In genomic region chr1:161020573-161021167, GRCh38 we compare ENCODE assay signal across 1 cellular context.
TF ChIP-seq lines count a peak whose summit lies in the region.

TSS of gene F11R (minus strand) at chr1:161021152. CDS start at chr1:161021073, 79 bp downstream.

TF ChIP-seq in K562, 482 proteins besides CTCF, POLR2A, EP300 and RAD21 (continued from another document and continues in another):
- TF ChIP-seq, protein P1, sequence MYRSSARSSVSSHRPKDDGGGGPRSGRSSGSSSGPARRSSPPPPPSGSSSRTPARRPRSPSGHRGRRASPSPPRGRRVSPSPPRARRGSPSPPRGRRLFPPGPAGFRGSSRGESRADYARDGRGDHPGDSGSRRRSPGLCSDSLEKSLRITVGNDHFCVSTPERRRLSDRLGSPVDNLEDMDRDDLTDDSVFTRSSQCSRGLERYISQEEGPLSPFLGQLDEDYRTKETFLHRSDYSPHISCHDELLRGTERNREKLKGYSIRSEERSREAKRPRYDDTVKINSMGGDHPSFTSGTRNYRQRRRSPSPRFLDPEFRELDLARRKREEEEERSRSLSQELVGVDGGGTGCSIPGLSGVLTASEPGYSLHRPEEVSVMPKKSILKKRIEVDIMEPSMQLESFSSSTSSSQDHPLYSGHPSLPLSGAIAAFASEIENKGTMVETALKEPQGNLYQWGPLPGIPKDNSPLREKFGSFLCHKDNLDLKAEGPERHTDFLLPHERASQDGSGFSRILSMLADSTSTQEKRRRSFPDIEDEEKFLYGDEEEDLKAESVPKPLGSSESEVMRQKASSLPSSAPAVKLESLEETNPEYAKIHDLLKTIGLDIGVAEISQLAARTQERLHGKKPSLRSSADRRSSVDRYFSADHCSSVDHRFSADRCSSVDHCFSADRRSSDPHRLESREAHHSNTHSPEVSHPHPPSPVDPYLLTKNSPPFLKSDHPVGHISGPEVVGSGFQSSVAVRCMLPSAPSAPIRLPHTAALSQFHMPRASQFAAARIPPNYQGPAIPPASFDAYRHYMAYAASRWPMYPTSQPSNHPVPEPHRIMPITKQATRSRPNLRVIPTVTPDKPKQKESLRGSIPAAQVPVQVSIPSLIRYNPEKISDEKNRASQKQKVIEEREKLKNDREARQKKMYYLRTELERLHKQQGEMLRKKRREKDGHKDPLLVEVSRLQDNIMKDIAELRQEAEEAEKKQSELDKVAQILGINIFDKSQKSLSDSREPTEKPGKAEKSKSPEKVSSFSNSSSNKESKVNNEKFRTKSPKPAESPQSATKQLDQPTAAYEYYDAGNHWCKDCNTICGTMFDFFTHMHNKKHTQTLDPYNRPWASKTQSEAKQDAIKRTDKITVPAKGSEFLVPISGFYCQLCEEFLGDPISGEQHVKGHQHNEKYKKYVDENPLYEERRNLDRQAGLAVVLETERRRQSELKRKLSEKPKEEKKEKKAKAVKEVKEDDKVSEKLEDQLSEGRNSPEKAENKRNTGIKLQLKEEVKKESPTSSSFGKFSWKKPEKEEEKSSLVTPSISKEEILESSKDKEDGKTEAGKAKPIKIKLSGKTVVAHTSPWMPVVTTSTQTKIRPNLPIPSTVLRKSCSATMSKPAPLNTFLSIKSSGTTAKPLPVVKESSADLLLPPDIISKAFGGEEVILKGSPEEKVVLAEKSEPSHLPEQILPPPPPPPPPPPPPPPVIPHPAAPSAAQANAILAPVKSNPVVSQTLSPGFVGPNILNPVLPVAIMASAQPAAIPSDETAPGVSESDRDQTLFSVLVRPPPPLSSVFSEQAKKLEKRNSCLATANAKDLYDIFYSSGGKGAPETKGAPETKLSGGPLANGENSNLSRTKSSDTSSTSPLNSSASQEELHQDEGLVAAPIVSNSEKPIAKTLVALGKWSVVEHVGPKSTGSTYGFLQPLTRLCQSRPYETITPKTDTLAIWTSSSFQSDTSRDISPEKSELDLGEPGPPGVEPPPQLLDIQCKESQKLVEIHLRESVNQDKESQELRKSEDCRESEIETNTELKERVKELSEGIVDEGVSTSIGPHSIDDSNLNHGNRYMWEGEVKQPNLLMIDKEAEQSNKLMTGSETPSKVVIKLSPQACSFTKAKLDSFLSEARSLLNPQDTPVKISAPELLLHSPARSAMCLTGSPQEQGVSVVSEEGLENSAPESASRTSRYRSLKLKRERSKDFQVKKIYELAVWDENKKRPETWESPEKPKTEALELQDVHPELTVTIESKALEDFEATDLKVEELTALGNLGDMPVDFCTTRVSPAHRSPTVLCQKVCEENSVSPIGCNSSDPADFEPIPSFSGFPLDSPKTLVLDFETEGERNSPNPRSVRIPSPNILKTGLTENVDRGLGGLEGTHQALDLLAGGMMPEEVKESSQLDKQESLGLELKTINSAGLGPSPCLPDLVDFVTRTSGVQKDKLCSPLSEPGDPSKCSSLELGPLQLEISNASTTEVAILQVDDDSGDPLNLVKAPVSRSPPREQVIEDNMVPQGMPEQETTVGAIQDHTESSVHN (IDR thresholded peaks at IDR 0.05; ENCODE audit: borderline replicate concordance in 1 of 2, low read depth in 1 of 2), result peak in 1 of 2 experiments; percentile 52; a peak in 1 of 4 replicates
- TF ChIP-seq PHTF2 (CRISPR knock-in tag; IDR thresholded peaks at IDR 0.05) (no peak; the same call in 1 of the 2 replicates), GTF2A2 (tag; IDR thresholded peaks at IDR 0.05) (no peak), POLR2B (IDR thresholded peaks at IDR 0.05; ENCODE audit: low read depth, partially characterized antibody) (peak; percentile 72), E2F5 (CRISPR knock-in tag; IDR thresholded peaks at IDR 0.05) (no peak), TAF9B (IDR thresholded peaks at IDR 0.05; ENCODE audit: partially characterized antibody) (peak; percentile 93), CBX1 (IDR thresholded peaks at IDR 0.05; ENCODE audit: low read depth) (peak; percentile 64; the same call in 1 of the 2 replicates), NFRKB (IDR thresholded peaks at IDR 0.05; ENCODE audit: low read depth) (peak; percentile 38; the same call in 1 of the 2 replicates), CBX3 (IDR thresholded peaks at IDR 0.05; ENCODE audit: borderline replicate concordance in 1 of 2, low read length in 2 of 2) (peak in 1 of 2 experiments; percentile 89; a peak in 2 of 3 replicates), POLR2AphosphoS5 (IDR thresholded peaks at IDR 0.05; ENCODE audit: control insufficient read depth, insufficient read depth, low read depth, low read length) (peak; percentile 89), PYGO2 (tag; IDR thresholded peaks at IDR 0.05) (no peak), EZH2 (IDR thresholded peaks at IDR 0.05; ENCODE audit: borderline replicate concordance, low read depth, low read length) (no peak), THRAP3 (IDR thresholded peaks at IDR 0.05; ENCODE audit: borderline replicate concordance) (no peak), HNRNPLL (IDR thresholded peaks at IDR 0.05; ENCODE audit: low read depth, low read length, poor library complexity, severe bottlenecking) (peak; percentile 43), MNT (conservative IDR thresholded peaks at IDR 0.05) (peak; percentile 60 to 70), ZNF644 (tag; IDR thresholded peaks at IDR 0.05; ENCODE audit: low read depth) (no peak), NCOA6 (IDR thresholded peaks at IDR 0.05) (no peak), ZNF124 (CRISPR knock-in tag; IDR thresholded peaks at IDR 0.05) (no peak), RBM14 (IDR thresholded peaks at IDR 0.05; ENCODE audit: borderline replicate concordance, insufficient read depth, low read depth, low read length) (no peak), ZNF134 (CRISPR knock-in tag; conservative IDR thresholded peaks at IDR 0.05) (no peak), CREM (IDR thresholded peaks at IDR 0.05; ENCODE audit: low read depth) (peak; percentile 80), ETS1 (conservative IDR thresholded peaks at IDR 0.05; ENCODE audit: control insufficient read depth, low read depth, low read length) (peak; percentile 76), NFIC (IDR thresholded peaks at IDR 0.05) (peak; percentile 73), FOXK2 (conservative IDR thresholded peaks at IDR 0.05 in 1 of 2, IDR thresholded peaks at IDR 0.05 in 1 of 2; ENCODE audit: low read depth in 2 of 2) (peak in 1 of 2 experiments; percentile 43; a peak in 2 of 4 replicates), FOXP1 (CRISPR knock-in tag; IDR thresholded peaks at IDR 0.05) (peak; percentile 88; the same call in 1 of the 2 replicates), RFX5 (IDR thresholded peaks at IDR 0.05; ENCODE audit: low read depth, low read length) (no peak)
- TF ChIP-seq, protein P2, sequence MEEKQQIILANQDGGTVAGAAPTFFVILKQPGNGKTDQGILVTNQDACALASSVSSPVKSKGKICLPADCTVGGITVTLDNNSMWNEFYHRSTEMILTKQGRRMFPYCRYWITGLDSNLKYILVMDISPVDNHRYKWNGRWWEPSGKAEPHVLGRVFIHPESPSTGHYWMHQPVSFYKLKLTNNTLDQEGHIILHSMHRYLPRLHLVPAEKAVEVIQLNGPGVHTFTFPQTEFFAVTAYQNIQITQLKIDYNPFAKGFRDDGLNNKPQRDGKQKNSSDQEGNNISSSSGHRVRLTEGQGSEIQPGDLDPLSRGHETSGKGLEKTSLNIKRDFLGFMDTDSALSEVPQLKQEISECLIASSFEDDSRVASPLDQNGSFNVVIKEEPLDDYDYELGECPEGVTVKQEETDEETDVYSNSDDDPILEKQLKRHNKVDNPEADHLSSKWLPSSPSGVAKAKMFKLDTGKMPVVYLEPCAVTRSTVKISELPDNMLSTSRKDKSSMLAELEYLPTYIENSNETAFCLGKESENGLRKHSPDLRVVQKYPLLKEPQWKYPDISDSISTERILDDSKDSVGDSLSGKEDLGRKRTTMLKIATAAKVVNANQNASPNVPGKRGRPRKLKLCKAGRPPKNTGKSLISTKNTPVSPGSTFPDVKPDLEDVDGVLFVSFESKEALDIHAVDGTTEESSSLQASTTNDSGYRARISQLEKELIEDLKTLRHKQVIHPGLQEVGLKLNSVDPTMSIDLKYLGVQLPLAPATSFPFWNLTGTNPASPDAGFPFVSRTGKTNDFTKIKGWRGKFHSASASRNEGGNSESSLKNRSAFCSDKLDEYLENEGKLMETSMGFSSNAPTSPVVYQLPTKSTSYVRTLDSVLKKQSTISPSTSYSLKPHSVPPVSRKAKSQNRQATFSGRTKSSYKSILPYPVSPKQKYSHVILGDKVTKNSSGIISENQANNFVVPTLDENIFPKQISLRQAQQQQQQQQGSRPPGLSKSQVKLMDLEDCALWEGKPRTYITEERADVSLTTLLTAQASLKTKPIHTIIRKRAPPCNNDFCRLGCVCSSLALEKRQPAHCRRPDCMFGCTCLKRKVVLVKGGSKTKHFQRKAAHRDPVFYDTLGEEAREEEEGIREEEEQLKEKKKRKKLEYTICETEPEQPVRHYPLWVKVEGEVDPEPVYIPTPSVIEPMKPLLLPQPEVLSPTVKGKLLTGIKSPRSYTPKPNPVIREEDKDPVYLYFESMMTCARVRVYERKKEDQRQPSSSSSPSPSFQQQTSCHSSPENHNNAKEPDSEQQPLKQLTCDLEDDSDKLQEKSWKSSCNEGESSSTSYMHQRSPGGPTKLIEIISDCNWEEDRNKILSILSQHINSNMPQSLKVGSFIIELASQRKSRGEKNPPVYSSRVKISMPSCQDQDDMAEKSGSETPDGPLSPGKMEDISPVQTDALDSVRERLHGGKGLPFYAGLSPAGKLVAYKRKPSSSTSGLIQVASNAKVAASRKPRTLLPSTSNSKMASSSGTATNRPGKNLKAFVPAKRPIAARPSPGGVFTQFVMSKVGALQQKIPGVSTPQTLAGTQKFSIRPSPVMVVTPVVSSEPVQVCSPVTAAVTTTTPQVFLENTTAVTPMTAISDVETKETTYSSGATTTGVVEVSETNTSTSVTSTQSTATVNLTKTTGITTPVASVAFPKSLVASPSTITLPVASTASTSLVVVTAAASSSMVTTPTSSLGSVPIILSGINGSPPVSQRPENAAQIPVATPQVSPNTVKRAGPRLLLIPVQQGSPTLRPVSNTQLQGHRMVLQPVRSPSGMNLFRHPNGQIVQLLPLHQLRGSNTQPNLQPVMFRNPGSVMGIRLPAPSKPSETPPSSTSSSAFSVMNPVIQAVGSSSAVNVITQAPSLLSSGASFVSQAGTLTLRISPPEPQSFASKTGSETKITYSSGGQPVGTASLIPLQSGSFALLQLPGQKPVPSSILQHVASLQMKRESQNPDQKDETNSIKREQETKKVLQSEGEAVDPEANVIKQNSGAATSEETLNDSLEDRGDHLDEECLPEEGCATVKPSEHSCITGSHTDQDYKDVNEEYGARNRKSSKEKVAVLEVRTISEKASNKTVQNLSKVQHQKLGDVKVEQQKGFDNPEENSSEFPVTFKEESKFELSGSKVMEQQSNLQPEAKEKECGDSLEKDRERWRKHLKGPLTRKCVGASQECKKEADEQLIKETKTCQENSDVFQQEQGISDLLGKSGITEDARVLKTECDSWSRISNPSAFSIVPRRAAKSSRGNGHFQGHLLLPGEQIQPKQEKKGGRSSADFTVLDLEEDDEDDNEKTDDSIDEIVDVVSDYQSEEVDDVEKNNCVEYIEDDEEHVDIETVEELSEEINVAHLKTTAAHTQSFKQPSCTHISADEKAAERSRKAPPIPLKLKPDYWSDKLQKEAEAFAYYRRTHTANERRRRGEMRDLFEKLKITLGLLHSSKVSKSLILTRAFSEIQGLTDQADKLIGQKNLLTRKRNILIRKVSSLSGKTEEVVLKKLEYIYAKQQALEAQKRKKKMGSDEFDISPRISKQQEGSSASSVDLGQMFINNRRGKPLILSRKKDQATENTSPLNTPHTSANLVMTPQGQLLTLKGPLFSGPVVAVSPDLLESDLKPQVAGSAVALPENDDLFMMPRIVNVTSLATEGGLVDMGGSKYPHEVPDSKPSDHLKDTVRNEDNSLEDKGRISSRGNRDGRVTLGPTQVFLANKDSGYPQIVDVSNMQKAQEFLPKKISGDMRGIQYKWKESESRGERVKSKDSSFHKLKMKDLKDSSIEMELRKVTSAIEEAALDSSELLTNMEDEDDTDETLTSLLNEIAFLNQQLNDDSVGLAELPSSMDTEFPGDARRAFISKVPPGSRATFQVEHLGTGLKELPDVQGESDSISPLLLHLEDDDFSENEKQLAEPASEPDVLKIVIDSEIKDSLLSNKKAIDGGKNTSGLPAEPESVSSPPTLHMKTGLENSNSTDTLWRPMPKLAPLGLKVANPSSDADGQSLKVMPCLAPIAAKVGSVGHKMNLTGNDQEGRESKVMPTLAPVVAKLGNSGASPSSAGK (IDR thresholded peaks at IDR 0.05), result no peak
- TF ChIP-seq, protein P3, sequence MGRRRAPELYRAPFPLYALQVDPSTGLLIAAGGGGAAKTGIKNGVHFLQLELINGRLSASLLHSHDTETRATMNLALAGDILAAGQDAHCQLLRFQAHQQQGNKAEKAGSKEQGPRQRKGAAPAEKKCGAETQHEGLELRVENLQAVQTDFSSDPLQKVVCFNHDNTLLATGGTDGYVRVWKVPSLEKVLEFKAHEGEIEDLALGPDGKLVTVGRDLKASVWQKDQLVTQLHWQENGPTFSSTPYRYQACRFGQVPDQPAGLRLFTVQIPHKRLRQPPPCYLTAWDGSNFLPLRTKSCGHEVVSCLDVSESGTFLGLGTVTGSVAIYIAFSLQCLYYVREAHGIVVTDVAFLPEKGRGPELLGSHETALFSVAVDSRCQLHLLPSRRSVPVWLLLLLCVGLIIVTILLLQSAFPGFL (CRISPR knock-in tag; IDR thresholded peaks at IDR 0.05), result no peak
- TF ChIP-seq, protein P4, sequence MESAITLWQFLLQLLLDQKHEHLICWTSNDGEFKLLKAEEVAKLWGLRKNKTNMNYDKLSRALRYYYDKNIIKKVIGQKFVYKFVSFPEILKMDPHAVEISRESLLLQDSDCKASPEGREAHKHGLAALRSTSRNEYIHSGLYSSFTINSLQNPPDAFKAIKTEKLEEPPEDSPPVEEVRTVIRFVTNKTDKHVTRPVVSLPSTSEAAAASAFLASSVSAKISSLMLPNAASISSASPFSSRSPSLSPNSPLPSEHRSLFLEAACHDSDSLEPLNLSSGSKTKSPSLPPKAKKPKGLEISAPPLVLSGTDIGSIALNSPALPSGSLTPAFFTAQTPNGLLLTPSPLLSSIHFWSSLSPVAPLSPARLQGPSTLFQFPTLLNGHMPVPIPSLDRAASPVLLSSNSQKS (CRISPR knock-in tag; IDR thresholded peaks at IDR 0.05), result no peak
